In the genomic region with DNA sequence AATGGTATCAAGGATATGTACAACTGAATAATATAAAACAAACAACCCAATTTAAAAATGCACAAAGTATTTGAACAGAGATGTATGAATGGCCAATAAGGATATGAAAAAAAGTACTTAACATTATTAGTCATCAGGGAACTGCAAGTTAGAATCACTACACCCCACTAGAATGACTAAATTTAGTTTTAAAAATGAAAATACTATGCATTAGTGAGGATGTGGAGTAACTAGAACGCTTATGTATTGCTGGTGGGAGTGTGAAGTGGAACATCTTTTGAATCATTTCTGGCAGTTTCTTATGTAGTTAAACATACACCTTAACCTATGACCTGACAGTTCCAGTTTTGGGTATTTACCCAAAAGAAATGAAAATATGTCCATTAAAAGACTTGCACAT, we compare ENCODE assay signal across 30 cellular contexts. TPM values are rescaled to one million over a fixed set of nuclear protein-coding genes. Genes with fewer than 3 reads are reported as not detected.
A peak's percentile ranks its signal among the peaks of the same experiment; 100 is the strongest.
DNase-seq lines count a peak whose midpoint lies in the region; ATAC-seq and TF ChIP-seq lines count a peak whose summit lies in the region.
"Had no signal": no experiment of that assay in that cellular context is flagged by ENCODE, and none has a peak within 500 bp of the region (broad histone marks: within the 10 kb centered on the region; RNA-seq: fewer than 3 reads in every experiment).

No MANE protein-coding gene starts in this region.

- no peak overlapping the region for H2BK120ac ChIP-seq in mesendoderm (ENCODE audit: low read depth, low read length)

- ATAC-seq in GM18520 (IDR thresholded peaks at IDR 0.05; ENCODE audit: unreplicated experiment) (peak; percentile 71), GM21526 (IDR thresholded peaks at IDR 0.05; ENCODE audit: low FRiP score, unreplicated experiment) (peak; percentile 89), HG02973 (IDR thresholded peaks at IDR 0.05; ENCODE audit: unreplicated experiment) (peak; percentile 94), GM18517 (IDR thresholded peaks at IDR 0.05; ENCODE audit: unreplicated experiment) (no peak)
- ATAC-seq in activated T-helper 17 cell treated with anti-CD3 and anti-CD28 coated beads, Interleukin-2, amount 50 U/mL, for 72 hours (replicated peaks) = peak; percentile 88
- ATAC-seq: natural killer cell; stimulated activated naive CD8-positive, alpha-beta T cell treated with anti-CD3 and anti-CD28 coated beads, Interleukin-15, Interleukin-2, amounts not matched to agents 100 U/mL and 50 U/mL, for 24 hours had no signal

- H4K8ac ChIP-seq in mesendoderm (ENCODE audit: low read depth, low read length) = no peak overlapping the region

- no peaks in the 10 kb centered on the region for H3K79me2 ChIP-seq in mesendoderm (ENCODE audit: control insufficient read depth, insufficient read depth, low read length)

- H3K27ac ChIP-seq in mesendoderm (ENCODE audit: low read depth, low read length) (no peak overlapping the region), right atrium auricular region (no peak overlapping the region)
- H3K27ac ChIP-seq: BLaER1 treated with 17β-estradiol and CSF1 and Interleukin-3, amounts not matched to agents 10 nM and 100 nM; breast epithelium; RWPE1; testis; uterus had no signal

- H3K23ac ChIP-seq in mesendoderm (ENCODE audit: low read length) = no peak overlapping the region

- no peak overlapping the region for H3K9ac ChIP-seq in mesendoderm (ENCODE audit: low read length)
- H3K9ac ChIP-seq: BLaER1 treated with 17β-estradiol and CSF1 and Interleukin-3, amounts not matched to agents 10 nM and 100 nM had no signal

- no peak overlapping the region for H3K4me3 Mint-ChIP-seq in activated T-helper 17 cell treated with anti-CD3 and anti-CD28 coated beads, Interleukin-2, amount 50 U/mL, for 72 hours
- H3K4me3 Mint-ChIP-seq: activated naive CD4-positive, alpha-beta T cell treated with anti-CD3 and anti-CD28 coated beads, Interleukin-2, amount 50 U/mL, for 24 hours; natural killer cell had no signal

- H3K27me3 ChIP-seq in mesendoderm (ENCODE audit: insufficient read depth, low read length, poor library complexity) (no peaks in the 10 kb centered on the region), right atrium auricular region (no peaks in the 10 kb centered on the region)
- H3K27me3 ChIP-seq: testis, uterus had no signal

- H4K5ac ChIP-seq in mesendoderm (ENCODE audit: low read length) = no peak overlapping the region

- H3K18ac ChIP-seq in mesendoderm (ENCODE audit: low read length) = no peak overlapping the region

- H3K79me1 ChIP-seq in mesendoderm (ENCODE audit: low read length) = no peaks in the 10 kb centered on the region

- H3K9me3 Mint-ChIP-seq in activated T-helper 17 cell treated with anti-CD3 and anti-CD28 coated beads, Interleukin-2, amount 50 U/mL, for 72 hours = no peaks in the 10 kb centered on the region
- H3K9me3 Mint-ChIP-seq: activated naive CD4-positive, alpha-beta T cell treated with anti-CD3 and anti-CD28 coated beads, Interleukin-2, amount 50 U/mL, for 24 hours; activated T-helper 2 cell treated with anti-CD3 and anti-CD28 coated beads, Interferon-gamma antibody, Interleukin-2, Interleukin-4, amounts not matched to agents 10 μg/mL and 5 μg/mL and 100 μg/mL, durations not matched to agents 14 hours and 24 hours and 36 hours; natural killer cell had no signal

- H3K27me3 Mint-ChIP-seq in activated T-helper 17 cell treated with anti-CD3 and anti-CD28 coated beads, Interleukin-2, amount 50 U/mL, for 72 hours = no peaks in the 10 kb centered on the region
- H3K27me3 Mint-ChIP-seq: activated naive CD4-positive, alpha-beta T cell treated with anti-CD3 and anti-CD28 coated beads, Interleukin-2, amount 50 U/mL, for 24 hours had no signal

- no CpG with 5 or more reads among the region's 1 CpG for WGBS in mesendoderm (ENCODE audit: extremely low coverage, insufficient coverage, low lambda C conversion rate)

- no peak overlapping the region for H2BK15ac ChIP-seq in mesendoderm (replicated peaks; ENCODE audit: low read depth)

- no peak overlapping the region for H3K27ac Mint-ChIP-seq in activated T-helper 17 cell treated with anti-CD3 and anti-CD28 coated beads, Interleukin-2, amount 50 U/mL, for 72 hours
- H3K27ac Mint-ChIP-seq: activated naive CD4-positive, alpha-beta T cell treated with anti-CD3 and anti-CD28 coated beads, Interleukin-2, amount 50 U/mL, for 24 hours; activated T-helper 2 cell treated with anti-CD3 and anti-CD28 coated beads, Interferon-gamma antibody, Interleukin-2, Interleukin-4, amounts not matched to agents 10 μg/mL and 5 μg/mL and 100 μg/mL, durations not matched to agents 14 hours and 24 hours and 36 hours; natural killer cell had no signal

- no peak overlapping the region for H3K56ac ChIP-seq in mesendoderm (ENCODE audit: low read length)

- no peaks in the 10 kb centered on the region for H3K4me1 Mint-ChIP-seq in activated T-helper 17 cell treated with anti-CD3 and anti-CD28 coated beads, Interleukin-2, amount 50 U/mL, for 72 hours
- H3K4me1 Mint-ChIP-seq: activated naive CD4-positive, alpha-beta T cell treated with anti-CD3 and anti-CD28 coated beads, Interleukin-2, amount 50 U/mL, for 24 hours; natural killer cell had no signal

- H3K9me3 ChIP-seq in right atrium auricular region = no peaks in the 10 kb centered on the region
- H3K9me3 ChIP-seq: breast epithelium, testis, uterus had no signal

- H3K4me3 ChIP-seq in mesendoderm (ENCODE audit: low read length) = no peak overlapping the region
- H3K4me3 ChIP-seq in right atrium auricular region = no peak overlapping the region
- H3K4me3 ChIP-seq: BLaER1 treated with 17β-estradiol and CSF1 and Interleukin-3, amounts not matched to agents 10 nM and 100 nM; breast epithelium; testis; uterus had no signal

- H3K36me3 Mint-ChIP-seq in activated T-helper 17 cell treated with anti-CD3 and anti-CD28 coated beads, Interleukin-2, amount 50 U/mL, for 72 hours (ENCODE audit: low read depth) = no peaks in the 10 kb centered on the region
- H3K36me3 Mint-ChIP-seq: activated naive CD4-positive, alpha-beta T cell treated with anti-CD3 and anti-CD28 coated beads, Interleukin-2, amount 50 U/mL, for 24 hours; natural killer cell had no signal

- H3K36me3 ChIP-seq in mesendoderm (ENCODE audit: control insufficient read depth, insufficient read depth, low read length) (no peaks in the 10 kb centered on the region), right atrium auricular region (no peaks in the 10 kb centered on the region)
- H3K36me3 ChIP-seq: BLaER1 treated with 17β-estradiol and CSF1 and Interleukin-3, amounts not matched to agents 10 nM and 100 nM; breast epithelium; uterus had no signal

- DNase-seq in mesendoderm = no peak
- DNase-seq in right atrium auricular region (ENCODE audit: low spot score) = no peak
- no peak for DNase-seq in stimulated activated CD4-positive, alpha-beta T cell treated with anti-CD3 and anti-CD28 coated beads, Interleukin-4, amount 100 ng/mL, for 1 hour
- DNase-seq: activated CD4-positive, alpha-beta T cell treated with anti-CD3 and anti-CD28 coated beads, Interleukin-2, amount 50 U/mL, for 4 hours; activated CD4-positive, CD25-positive, alpha-beta regulatory T cell; amygdala; DMS53; effector CD4-positive, alpha-beta T cell; HCEC 1CT; islet precursor cell; midbrain; natural killer cell; NCI-H1417 treated with DMSO at 0.1 percent for 48 hours; NCI-H2081 treated with DMSO at 0.1 percent for 48 hours; NCI-H446; NCI-H82; occipital lobe; stimulated activated naive CD8-positive, alpha-beta T cell treated with anti-CD3 and anti-CD28 coated beads, Interleukin-15, Interleukin-2, amounts not matched to agents 100 U/mL and 50 U/mL, for 24 hours; testis; uterus had no signal

- H3K4ac ChIP-seq in mesendoderm (ENCODE audit: low read depth, low read length) = no peak overlapping the region

- TF ChIP-seq CTCF in right atrium auricular region (IDR thresholded peaks at IDR 0.05) = no peak

- no peak overlapping the region for H2AK5ac ChIP-seq in mesendoderm (ENCODE audit: low read length)

- H3K4me2 ChIP-seq in mesendoderm (ENCODE audit: low read length) = no peak overlapping the region
- H3K4me2 ChIP-seq: BLaER1 treated with 17β-estradiol and CSF1 and Interleukin-3, amounts not matched to agents 10 nM and 100 nM had no signal

- H3K4me1 ChIP-seq in mesendoderm (ENCODE audit: control insufficient read depth, low read depth, low read length) (no peaks in the 10 kb centered on the region), right atrium auricular region (no peaks in the 10 kb centered on the region)
- H3K4me1 ChIP-seq: BLaER1 treated with 17β-estradiol and CSF1 and Interleukin-3, amounts not matched to agents 10 nM and 100 nM; breast epithelium; testis; uterus had no signal

- no peak overlapping the region for H2BK5ac ChIP-seq in mesendoderm (ENCODE audit: low read length)

RNA-seq across cellular contexts. Expression of a gene that starts 13.0 kb away (rescaled TPM):
- 1 to 10 TPM in 1 of 2 donors, under 1 TPM in 1; 0.11 to 1.5 TPM for total RNA-seq in activated T-helper 17 cell treated with anti-CD3 and anti-CD28 coated beads, Interleukin-2, amount 50 U/mL, for 72 hours
- 11.1 TPM for polyA plus RNA-seq in mesendoderm (2013, experiment 1 of 2)
- 11.2 TPM for polyA plus RNA-seq in mesendoderm (2013, experiment 2 of 2)
- 1 to 10 TPM; 6.4 to 8.3 TPM for total RNA-seq in right atrium auricular region
- total RNA-seq: natural killer cell had no signal
